8 cellular contexts compared by ENCODE assay signal in genomic region chr12:76085159-76085868, GRCh38. TPM values are rescaled to one million over a fixed set of nuclear protein-coding genes. Genes with fewer than 3 reads are reported as not detected.
DNase-seq lines count a peak whose midpoint lies in the region; ATAC-seq and TF ChIP-seq lines count a peak whose summit lies in the region.

No MANE protein-coding gene starts in this region.

- H3K4me2 ChIP-seq in mammary epithelial cell (ENCODE audit: insufficient read depth, low read depth, low read length): peak overlapping the region; percentile 79

- in situ Hi-C loops in mammary epithelial cell (cut with MboI; ENCODE audit: low sequenced_read_pairs in 2 of 2): loop anchor here in 1 of 2 donors (25.0 kb wide), 1 partner anchor 477 kb away; the partner anchor contains the start of gene OSBPL8

- H3K9me3 ChIP-seq in mammary epithelial cell (replicated peaks; ENCODE audit: insufficient read depth, low read length): no peaks in the 10 kb centered on the region

- H3K27me3 ChIP-seq in mammary epithelial cell (ENCODE audit: insufficient read depth, low read length): no peaks in the 10 kb centered on the region

- 14% methylated on average over 23 of the region's 23 CpGs for WGBS in mammary epithelial cell (ENCODE audit: low coverage, missing lambda C conversion rate)

- H3K27ac ChIP-seq in mammary epithelial cell (ENCODE audit: insufficient read depth, low read depth, low read length): peak overlapping the region; percentile 96

- DNase-seq in COLO668 (lab: John Stamatoyannopoulos, UW; ENCODE audit: unreplicated experiment) (peak; percentile 14), SK-N-DZ (ENCODE audit: low spot score) (peak; percentile 31), mammary epithelial cell (peak; percentile 10), kidney tubule cell (ENCODE audit: low spot score) (peak; percentile 75), 8988T (no peak)
- DNase-seq in stimulated activated CD8-positive, alpha-beta memory T cell treated with anti-CD3 and anti-CD28 coated beads, Interleukin-4, amount 100 ng/mL, for 4 hours (ENCODE audit: low read depth in 2 of 2, low spot score in 1 of 2): peak; percentile 21 to 26

- H3K9ac ChIP-seq in mammary epithelial cell (ENCODE audit: insufficient read depth, low read length): peak overlapping the region; percentile 97

- ATAC-seq in GM19023 (IDR thresholded peaks at IDR 0.05; ENCODE audit: unreplicated experiment) (peak; percentile 18), HG03159 (IDR thresholded peaks at IDR 0.05; ENCODE audit: unreplicated experiment) (peak; percentile 19)

- TF ChIP-seq CTCF in mammary epithelial cell (conservative IDR thresholded peaks at IDR 0.05 in 1 of 2, IDR thresholded peaks at IDR 0.05 in 1 of 2; ENCODE audit: extremely low read depth in 1 of 2, insufficient read depth in 1 of 2, low read depth in 1 of 2, low read length in 2 of 2): peak in 1 of 2 donors; percentile 21

- intact Hi-C loops in mammary epithelial cell (cut with micrococcal nuclease): loop anchor here (2.0 to 10.0 kb wide), 3 partner anchors 151 to 499 kb away; no protein-coding TSS in a partner anchor

- peak overlapping the region; percentile 82 to 98 (median 95) for H3K4me3 ChIP-seq in mammary epithelial cell (replicated peaks in 1 of 3; ENCODE audit: insufficient read depth in 1 of 3, low read depth in 2 of 3, low read length in 3 of 3)

- peaks cover 41% of the 10 kb centered on the region for H3K79me2 ChIP-seq in mammary epithelial cell (ENCODE audit: insufficient read depth, low read length)

- H3K36me3 ChIP-seq in mammary epithelial cell (ENCODE audit: insufficient read depth, low read length): no peaks in the 10 kb centered on the region

- BruUV-seq in mammary epithelial cell (replicated peaks; lab: Mats Ljungman, UMichigan): TSS peak; percentile 44

- dilution Hi-C loops in mammary epithelial cell (cut with HindIII; ENCODE audit: low sequenced_read_pairs): no loop called here

- H2AFZ ChIP-seq in mammary epithelial cell (ENCODE audit: low read depth, low read length): peak overlapping the region; percentile 87

- H3K4me1 ChIP-seq in mammary epithelial cell (ENCODE audit: insufficient read depth, low read length): peaks cover 14% of the 10 kb centered on the region

- CTCF ChIA-PET in mammary epithelial cell (lab: Charles Lee; ENCODE audit: low non-redundant PET): no interaction called here

- peaks cover 2% of the 10 kb centered on the region for H4K20me1 ChIP-seq in mammary epithelial cell (ENCODE audit: insufficient read depth, low read length)

RNA-seq across cellular contexts. Expression of gene NAP1L1, which starts 0.8 kb away (rescaled TPM):
- 466 and 569 TPM in 2 replicates for polyA plus RNA-seq in SK-N-DZ (2014; cell fraction: cytosol; rRNA removed)
- polyA plus RNA-seq in SK-N-DZ (2014; cell fraction: nucleus; rRNA removed): 390 and 521 TPM in 2 replicates
- total RNA-seq in mammary epithelial cell: 100 to 1,000 TPM; 167 to 381 TPM
- 233 TPM for polyA plus RNA-seq in mammary epithelial cell
- polyA minus RNA-seq in mammary epithelial cell: 123 TPM

RNA-seq across cellular contexts. Expression of gene PHLDA1, which starts 53.7 kb away (rescaled TPM):
- polyA plus RNA-seq in SK-N-DZ (2014; cell fraction: cytosol; rRNA removed): 4.6 and 5.2 TPM in 2 replicates
- 2.8 and 3.1 TPM in 2 replicates for polyA plus RNA-seq in SK-N-DZ (2014; cell fraction: nucleus; rRNA removed)
- 100 to 1,000 TPM; 161 to 545 TPM for total RNA-seq in mammary epithelial cell
- 120 TPM for polyA plus RNA-seq in mammary epithelial cell
- 135 TPM for polyA minus RNA-seq in mammary epithelial cell
